8 cellular contexts compared by ENCODE assay signal in the genomic region with DNA sequence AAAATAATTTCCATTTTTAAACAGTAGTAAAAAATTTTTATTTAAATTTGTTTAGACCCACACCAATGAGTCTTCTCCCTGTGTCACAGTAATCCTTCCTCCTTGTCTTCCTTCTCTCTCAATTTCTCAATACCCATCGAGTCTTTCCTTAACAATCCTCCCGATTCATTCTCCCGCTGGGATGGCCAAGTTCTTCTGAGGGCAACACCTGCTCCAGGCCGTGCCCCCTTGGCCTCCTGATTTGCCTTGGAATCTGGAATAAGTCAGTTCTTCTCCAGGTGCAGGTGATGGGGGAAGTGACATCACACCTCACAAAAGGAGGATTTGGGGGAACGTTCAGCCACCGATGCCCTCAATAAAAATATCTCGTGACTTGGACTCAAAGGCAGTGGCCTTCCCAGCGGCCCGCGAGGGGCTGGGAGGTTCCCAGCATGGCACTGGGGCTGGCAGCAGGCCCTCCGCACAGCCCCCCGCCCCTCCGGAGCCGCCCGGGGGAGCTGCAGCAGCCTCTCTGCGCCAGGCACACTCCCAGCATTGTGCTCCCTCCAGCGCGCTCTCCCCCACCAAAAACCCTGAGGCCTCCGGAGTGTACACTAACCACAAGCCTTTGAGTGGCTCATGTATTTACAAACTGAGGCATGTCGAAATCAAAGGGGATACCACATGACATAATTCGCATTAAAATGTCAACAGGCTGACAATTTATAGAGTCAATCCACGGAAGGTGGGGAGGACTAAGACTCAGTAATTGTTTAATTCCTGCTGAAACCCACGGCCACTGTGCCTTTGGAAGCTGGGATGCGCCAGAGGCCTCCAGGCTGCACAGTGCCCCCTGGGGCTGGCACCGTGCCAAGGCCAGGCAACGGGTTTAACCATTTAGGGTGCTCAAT.
DNase-seq lines count a peak whose midpoint lies in the region; ATAC-seq and TF ChIP-seq lines count a peak whose summit lies in the region.

No MANE protein-coding gene starts in this region.

- no peaks in the 10 kb centered on the region for H3K27me3 ChIP-seq in smooth muscle cell (ENCODE audit: low read depth)
- no peaks in the 10 kb centered on the region for H3K27me3 ChIP-seq in heart left ventricle

- no peaks in the 10 kb centered on the region for H3K9me3 Mint-ChIP-seq in chondrocyte (ENCODE audit: low read depth)

- peaks cover 72% of the 10 kb centered on the region for H3K4me1 Mint-ChIP-seq in chondrocyte (ENCODE audit: low read depth)

- H3K27me3 Mint-ChIP-seq in chondrocyte (ENCODE audit: low read depth), result no peaks in the 10 kb centered on the region

- peak overlapping the region; percentile 23 for H3K4me2 ChIP-seq in smooth muscle cell

- no peaks in the 10 kb centered on the region for H3K9me3 ChIP-seq in smooth muscle cell (replicated peaks; ENCODE audit: low read depth)
- H3K9me3 ChIP-seq in heart left ventricle, result no peaks in the 10 kb centered on the region

- peaks cover 15% of the 10 kb centered on the region for H3K4me1 ChIP-seq in smooth muscle cell (ENCODE audit: low read depth)
- H3K4me1 ChIP-seq in heart left ventricle, result peaks cover 0 to 45% (median 13%) of the 10 kb centered on the region in 12 donors

- no peak overlapping the region for H3K4me3 ChIP-seq in smooth muscle cell
- no peak overlapping the region for H3K4me3 ChIP-seq in heart left ventricle

- H3K27ac ChIP-seq in smooth muscle cell (ENCODE audit: low read depth) (no peak overlapping the region), heart left ventricle (no peak overlapping the region)

- ATAC-seq in left lobe of liver (no peak), GM21723 (IDR thresholded peaks at IDR 0.05; ENCODE audit: unreplicated experiment) (no peak), heart left ventricle (no peak)

- intact Hi-C loops in heart left ventricle (cut with DNase I), result no loop called here

- WGBS in smooth muscle cell (ENCODE audit: low lambda C conversion rate), result 67% methylated on average over 25 of the region's 26 CpGs
- WGBS in heart left ventricle, 4 donors, result 82 to 87% (median 84%) methylated on average over 23 to 26 of the region's 26 CpGs

- peaks cover 95% of the 10 kb centered on the region for H4K20me1 ChIP-seq in smooth muscle cell (ENCODE audit: low read depth)

- H3K36me3 Mint-ChIP-seq in chondrocyte (ENCODE audit: low read depth), result no peaks in the 10 kb centered on the region

- TF ChIP-seq POLR2A in heart left ventricle (IDR thresholded peaks at IDR 0.05), result no peak

- TF ChIP-seq CTCF in chondrocyte (IDR thresholded peaks at IDR 0.05), result no peak
- TF ChIP-seq CTCF in smooth muscle cell (IDR thresholded peaks at IDR 0.05; ENCODE audit: borderline replicate concordance, insufficient read depth, poor library complexity, severe bottlenecking), result no peak
- TF ChIP-seq CTCF in heart left ventricle (IDR thresholded peaks at IDR 0.05), result no peak

- no peak overlapping the region for H2AFZ ChIP-seq in smooth muscle cell (ENCODE audit: low read depth)

- no peaks in the 10 kb centered on the region for H3K36me3 ChIP-seq in smooth muscle cell (ENCODE audit: low read depth)
- H3K36me3 ChIP-seq in heart left ventricle, result no peaks in the 10 kb centered on the region

- H3K27ac Mint-ChIP-seq in chondrocyte (ENCODE audit: unreplicated experiment), result peak overlapping the region; percentile 57

- H3K4me3 Mint-ChIP-seq in chondrocyte (ENCODE audit: unreplicated experiment), result no peak overlapping the region

- peak; percentile 92 for DNase-seq in HCEC 1CT
- peak; percentile 67 for DNase-seq in NCI-H510A (lab: John Stamatoyannopoulos, UW)
- DNase-seq in chondrocyte (ENCODE audit: low spot score), result no peak
- no peak for DNase-seq in smooth muscle cell (lab: John Stamatoyannopoulos, UW; ENCODE audit: unreplicated experiment)
- DNase-seq in left lobe of liver (ENCODE audit: low spot score), result no peak
- DNase-seq in hepatic stellate cell (ENCODE audit: low spot score), result no peak
- no peak for DNase-seq in heart left ventricle

- peaks cover 31% of the 10 kb centered on the region for H3K79me2 ChIP-seq in smooth muscle cell (ENCODE audit: low read depth)

- H3K9ac ChIP-seq in smooth muscle cell (ENCODE audit: low read depth), result no peak overlapping the region

- H3F3A ChIP-seq in smooth muscle cell (ENCODE audit: low read depth), result peaks cover 6% of the 10 kb centered on the region

Comparison
In these comparisons a context has a peak if more than half of its experiments do, and no peak if none do; other contexts are left out.
1. DNase-seq: peak in HCEC 1CT (single experiment) and NCI-H510A (single experiment); none in chondrocyte (single experiment), smooth muscle cell (single experiment), left lobe of liver (single experiment), hepatic stellate cell (single experiment) and heart left ventricle (0 of 5).